ENCODE assay signal across 6 cellular contexts in the genomic region with DNA sequence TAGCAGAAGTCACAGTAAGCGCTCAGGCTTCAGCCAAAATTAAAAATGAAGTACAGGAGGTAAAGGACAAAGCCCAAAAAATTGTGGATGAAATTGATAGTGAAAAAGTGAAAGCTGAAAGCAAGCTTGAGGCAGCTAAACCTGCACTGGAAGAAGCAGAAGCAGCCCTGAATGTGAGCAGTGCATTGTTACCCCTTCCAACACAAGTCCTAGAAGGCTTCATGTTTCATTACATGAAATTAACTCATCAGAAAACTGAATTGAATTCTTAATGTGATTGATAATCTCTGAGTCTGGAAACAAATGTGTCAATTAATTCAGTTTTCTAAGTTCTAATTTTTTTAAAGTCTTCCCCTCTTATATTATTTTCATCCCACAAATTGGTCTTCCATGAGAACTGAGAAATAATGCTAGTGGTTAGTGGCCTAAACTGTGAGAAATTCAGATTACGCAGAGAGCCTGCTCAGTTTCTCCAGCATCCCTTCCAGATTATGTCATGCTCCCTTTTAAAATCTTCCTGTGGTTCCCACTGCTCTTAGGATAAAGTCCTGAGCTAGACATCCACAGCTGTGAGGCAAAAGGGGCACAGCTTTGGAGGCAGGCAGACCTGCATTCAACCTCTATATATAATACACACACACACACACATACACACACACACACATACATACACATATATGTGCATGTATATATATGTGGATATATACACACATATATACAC.
"Had no signal": no experiment of that assay in that cellular context is flagged by ENCODE, and none has a peak within 500 bp of the region (broad histone marks: within the 10 kb centered on the region; RNA-seq: fewer than 3 reads in every experiment).

No MANE protein-coding gene starts in this region.

- H3K9ac ChIP-seq: GM23248 had no signal

- H3K4me1 ChIP-seq: HAP-1 had no signal

- H3K27ac ChIP-seq: GM23248 had no signal

- H2AFZ ChIP-seq: GM23248 had no signal

- DNase-seq: GM23248, GOT3, H7, IMR-90 had no signal

- H3K36me3 ChIP-seq: HAP-1 had no signal

- H3K9me3 ChIP-seq: HAP-1 had no signal

- H3K4me3 ChIP-seq: GM23248, HAP-1, K562 had no signal
